Comparison of ENCODE assay signal across 8 cellular contexts in genomic region chr6:42453649-42454427, GRCh38. TPM values are rescaled to one million over a fixed set of nuclear protein-coding genes. Genes with fewer than 3 reads are reported as not detected.
DNase-seq lines count a peak whose midpoint lies in the region; ATAC-seq and TF ChIP-seq lines count a peak whose summit lies in the region.

No MANE protein-coding gene starts in this region.

- no peaks in the 10 kb centered on the region for H3K36me3 Mint-ChIP-seq in IgD-negative memory B cell
- no peaks in the 10 kb centered on the region for H3K36me3 Mint-ChIP-seq in glutamatergic neuron (ENCODE audit: unreplicated experiment)

- DNase-seq in COR-L47 (lab: John Stamatoyannopoulos, UW) (peak; percentile 8), glutamatergic neuron (peak; percentile 72), trophoblast cell (peak in 1 of 2 donors; percentile 18)
- peak; percentile 23 for DNase-seq in activated CD8-positive, alpha-beta memory T cell treated with anti-CD3 and anti-CD28 coated beads, Interleukin-2, amount 50 U/mL, for 4 hours

- no CpG with 5 or more reads among the region's 32 CpGs for WGBS in trophoblast cell (ENCODE audit: extremely low coverage, insufficient coverage, insufficient read length)

- peaks cover 4% of the 10 kb centered on the region for H3K9me3 ChIP-seq in trophoblast cell (ENCODE audit: insufficient read depth, low read depth, low read length)

- H2AFZ ChIP-seq in trophoblast cell (ENCODE audit: insufficient read depth, low read length, poor library complexity), result peak overlapping the region; percentile 89

- H4K91ac ChIP-seq in trophoblast cell (ENCODE audit: low read depth, low read length), result peak overlapping the region; percentile 82

- peaks cover 9 to 21% of the 10 kb centered on the region in 2 experiments for H3K4me1 ChIP-seq in trophoblast cell (ENCODE audit: control insufficient read depth in 1 of 2, insufficient read depth in 2 of 2, low read length in 2 of 2)

- peaks cover 5% of the 10 kb centered on the region for H3K79me2 ChIP-seq in trophoblast cell (ENCODE audit: control insufficient read depth, insufficient read depth, low read length, poor library complexity)

- peak overlapping the region; percentile 30 for H2BK5ac ChIP-seq in trophoblast cell (ENCODE audit: low read depth, low read length, poor library complexity)

- TF ChIP-seq CTCF in glutamatergic neuron (IDR thresholded peaks at IDR 0.05; ENCODE audit: partially characterized antibody, unreplicated experiment), result no peak

- no peaks in the 10 kb centered on the region for H3K27me3 Mint-ChIP-seq in IgD-negative memory B cell
- peaks cover 11% of the 10 kb centered on the region for H3K27me3 Mint-ChIP-seq in glutamatergic neuron (ENCODE audit: unreplicated experiment)

- peak overlapping the region; percentile 76 for H4K8ac ChIP-seq in trophoblast cell (ENCODE audit: low read depth, low read length)

- H3K9ac ChIP-seq in trophoblast cell (ENCODE audit: low read length), result peak overlapping the region; percentile 45

- peak overlapping the region; percentile 85 to 99 (median 94) for H3K4me3 Mint-ChIP-seq in IgD-negative memory B cell
- H3K4me3 Mint-ChIP-seq in glutamatergic neuron (ENCODE audit: unreplicated experiment), result peak overlapping the region; percentile 94

- peaks cover 9 to 25% (median 18%) of the 10 kb centered on the region in 3 donors for H3K4me1 Mint-ChIP-seq in IgD-negative memory B cell
- H3K4me1 Mint-ChIP-seq in glutamatergic neuron (ENCODE audit: low read depth, unreplicated experiment), result peaks cover 25% of the 10 kb centered on the region

- peak overlapping the region; percentile 69 for H3K14ac ChIP-seq in trophoblast cell (ENCODE audit: low read length)

- no peak overlapping the region for H3K23ac ChIP-seq in trophoblast cell (ENCODE audit: low read length)

- H3K36me3 ChIP-seq in trophoblast cell (ENCODE audit: control insufficient read depth in 1 of 2, insufficient read depth in 2 of 2, low read length in 2 of 2), result no peaks in the 10 kb centered on the region

- peaks cover 17% of the 10 kb centered on the region for H3K79me1 ChIP-seq in trophoblast cell (ENCODE audit: low read length)

- peak overlapping the region; percentile 50 for H2BK120ac ChIP-seq in trophoblast cell (ENCODE audit: insufficient read depth, low read length, poor library complexity)

- H3K18ac ChIP-seq in trophoblast cell (ENCODE audit: low read length), result peak overlapping the region; percentile 79

- H2BK12ac ChIP-seq in trophoblast cell (ENCODE audit: low read length), result peak overlapping the region; percentile 58

- ATAC-seq in GM18520 (IDR thresholded peaks at IDR 0.05; ENCODE audit: unreplicated experiment), result no peak
- ATAC-seq in GM18867 (IDR thresholded peaks at IDR 0.05; ENCODE audit: unreplicated experiment), result no peak
- no peak for ATAC-seq in GM19397 (IDR thresholded peaks at IDR 0.05; ENCODE audit: unreplicated experiment)

- H4K12ac ChIP-seq in trophoblast cell (ENCODE audit: low read depth, low read length), result peak overlapping the region; percentile 76

- H3K4ac ChIP-seq in trophoblast cell (ENCODE audit: low read depth, low read length), result no peak overlapping the region

- H3K4me2 ChIP-seq in trophoblast cell (ENCODE audit: low read length), result peak overlapping the region; percentile 91

- peak overlapping the region; percentile 88 for H3K4me3 ChIP-seq in trophoblast cell (ENCODE audit: low read depth, low read length)

- H3K27ac Mint-ChIP-seq in IgD-negative memory B cell, result peak overlapping the region; percentile 40 to 91 (median 82)
- peak overlapping the region; percentile 95 for H3K27ac Mint-ChIP-seq in glutamatergic neuron (ENCODE audit: unreplicated experiment)

- no peaks in the 10 kb centered on the region for H3K27me3 ChIP-seq in trophoblast cell (ENCODE audit: insufficient read depth, low read length)

- H2AK5ac ChIP-seq in trophoblast cell (ENCODE audit: low read length), result no peak overlapping the region

- H3K27ac ChIP-seq in trophoblast cell (ENCODE audit: low read depth, low read length), result peak overlapping the region; percentile 89

- H3K9me3 Mint-ChIP-seq in IgD-negative memory B cell (no peaks in the 10 kb centered on the region), glutamatergic neuron (ENCODE audit: unreplicated experiment) (peaks cover 17% of the 10 kb centered on the region)

RNA-seq across cellular contexts. Expression of gene TRERF1, which starts 2.1 kb away (rescaled TPM):
- polyA plus RNA-seq in IgD-negative memory B cell, result 1.6 TPM
- total RNA-seq in glutamatergic neuron (ENCODE audit: unreplicated experiment), result 12.8 TPM
- polyA plus RNA-seq in trophoblast cell (2013), result 2.3 and 2.4 TPM in 2 replicates
